In genomic region chr6:34695729-34696188, GRCh38 we compare ENCODE assay signal across 9 cellular contexts. TPM values are rescaled to one million over a fixed set of nuclear protein-coding genes. Genes with fewer than 3 reads are reported as not detected.
DNase-seq lines count a peak whose midpoint lies in the region; ATAC-seq and TF ChIP-seq lines count a peak whose summit lies in the region.
"Had no signal": no experiment of that assay in that cellular context is flagged by ENCODE, and none has a peak within 500 bp of the region (broad histone marks: within the 10 kb centered on the region; RNA-seq: fewer than 3 reads in every experiment).

No MANE protein-coding gene starts in this region.

- ATAC-seq in natural killer cell (no peak), GM21529 (IDR thresholded peaks at IDR 0.05; ENCODE audit: unreplicated experiment) (no peak)

- no peaks in the 10 kb centered on the region for H3K36me3 ChIP-seq in BJ (ENCODE audit: control insufficient read depth, insufficient read depth, low read length)

- POLR2A ChIA-PET in BJ (lab: Charles Lee): interaction anchor here (0.7 kb wide), 1 partner anchor 29 kb away, joined by 7 read pairs; no protein-coding TSS in a partner anchor

- H3K27me3 Mint-ChIP-seq in natural killer cell (ENCODE audit: low read depth in 2 of 2): no peaks in the 10 kb centered on the region

- peak overlapping the region; percentile 93 to 98 for H3K27ac ChIP-seq in coronary artery

- H3K4me3 Mint-ChIP-seq in natural killer cell: peak overlapping the region; percentile 99

- H3K9me3 Mint-ChIP-seq in natural killer cell: no peaks in the 10 kb centered on the region

- DNase-seq in BJ (ENCODE audit: low read depth) (no peak), M059J (ENCODE audit: low read depth) (peak; percentile 16), coronary artery (ENCODE audit: low spot score) (no peak), natural killer cell (no peak), cortex of kidney (lab: John Stamatoyannopoulos, UW) (no peak), NCI-H146 treated with DMSO at 0.1 percent for 48 hours (lab: John Stamatoyannopoulos, UW; ENCODE audit: unreplicated experiment) (no peak)
- DNase-seq in central memory CD4-positive, alpha-beta T cell: no peak
- DNase-seq: effector CD4-positive, alpha-beta T cell had no signal

- peak overlapping the region; percentile 96 to 99 for H3K27ac Mint-ChIP-seq in natural killer cell

- H3K4me1 Mint-ChIP-seq in natural killer cell: peaks cover 31 to 44% of the 10 kb centered on the region in 2 donors

- no peak for TF ChIP-seq CTCF in BJ (IDR thresholded peaks at IDR 0.05; ENCODE audit: insufficient read depth, low read depth, low read length)
- TF ChIP-seq CTCF in coronary artery (IDR thresholded peaks at IDR 0.05): no peak
- no peak for TF ChIP-seq CTCF in natural killer cell (IDR thresholded peaks at IDR 0.05)

- intact Hi-C loops in natural killer cell (cut with micrococcal nuclease): loop anchor here (1.0 to 10.0 kb wide), 4 partner anchors 23 to 193 kb away; partner anchors contain the start of genes ANKS1A, BLTP3A and TAF11

- CTCF ChIA-PET in BJ (lab: Yijun Ruan, JAX): interaction anchor here (0.6 kb wide), 1 partner anchor 19 kb away, joined by 4 read pairs; no protein-coding TSS in a partner anchor

- H3K4me3 ChIP-seq in BJ (ENCODE audit: low read depth, low read length) (peak overlapping the region; percentile 68), coronary artery (peak overlapping the region; percentile 94)

- H3K27me3 ChIP-seq in BJ (ENCODE audit: control insufficient read depth, insufficient read depth, low read length): no peaks in the 10 kb centered on the region

- H3K36me3 Mint-ChIP-seq in natural killer cell: no peaks in the 10 kb centered on the region

RNA-seq across cellular contexts. Expression of gene ILRUN, which starts 0.8 kb away (rescaled TPM):
- polyA plus RNA-seq in BJ (2011; rRNA removed): 37.5 and 50.2 TPM in 2 replicates
- polyA minus RNA-seq in BJ (2011; rRNA and poly(A)+ RNA removed): 40.4 and 53.2 TPM in 2 replicates
- total RNA-seq in M059J (2014; rRNA removed; shearing (Covaris generic)): 74.6 and 82.9 TPM in 2 replicates
- total RNA-seq in natural killer cell: 100 to 1,000 TPM in 1 of 3 donors, 10 to 100 TPM in 2; 91.2 to 101 (median 92.3) TPM
